16 cellular contexts compared by ENCODE assay signal in genomic region chrX:129785160-129785947, GRCh38. TPM values are rescaled to one million over a fixed set of nuclear protein-coding genes. Genes with fewer than 3 reads are reported as not detected.
A peak's percentile ranks its signal among the peaks of the same experiment; 100 is the strongest.
DNase-seq lines count a peak whose midpoint lies in the region; ATAC-seq and TF ChIP-seq lines count a peak whose summit lies in the region.
"Had no signal": no experiment of that assay in that cellular context is flagged by ENCODE, and none has a peak within 500 bp of the region (broad histone marks: within the 10 kb centered on the region; RNA-seq: fewer than 3 reads in every experiment).

No MANE protein-coding gene starts in this region.

- POLR2A ChIA-PET in OCI-LY7 (lab: Charles Lee) (interaction anchor here (0.5 to 6.9 kb wide), 3 partner anchors 11 to 129 kb away, joined by 3 to 126 read pairs (median 10); no protein-coding TSS in a partner anchor), SK-N-SH (lab: Yijun Ruan, JAX) (no interaction called here)

- TF ChIP-seq CTCF in OCI-LY7 (conservative IDR thresholded peaks at IDR 0.05; ENCODE audit: low read length) (no peak), GM20000 (IDR thresholded peaks at IDR 0.05; ENCODE audit: extremely low read depth, missing control alignments) (no peak), SK-N-SH (IDR thresholded peaks at IDR 0.05) (no peak)

- no peaks in the 10 kb centered on the region for H3K9me3 Mint-ChIP-seq in stimulated activated naive CD8-positive, alpha-beta T cell treated with anti-CD3 and anti-CD28 coated beads, Interleukin-15, Interleukin-2, amounts not matched to agents 100 ng/mL and 50 ng/mL, for 24 hours

- H4K8ac ChIP-seq in mesenchymal stem cell (ENCODE audit: low read length) = no peak overlapping the region

- H3K9me2 ChIP-seq in OCI-LY7 (ENCODE audit: insufficient read depth, low read length) = no peaks in the 10 kb centered on the region
- H3K9me2 ChIP-seq in SK-N-SH = no peaks in the 10 kb centered on the region

- H3K4me1 ChIP-seq in OCI-LY7 (ENCODE audit: insufficient read depth, low read length, poor library complexity, severe bottlenecking) (peaks cover 51% of the 10 kb centered on the region), mesenchymal stem cell (ENCODE audit: control insufficient read depth, insufficient read depth, low read depth, low read length) (no peaks in the 10 kb centered on the region), SK-N-SH (ENCODE audit: control insufficient read depth in 1 of 2, insufficient read depth in 2 of 2, low read depth in 1 of 2, low read length in 1 of 2) (no peaks in the 10 kb centered on the region; a peak in 1 of 4 replicates)
- H3K4me1 ChIP-seq in effector memory CD4-positive, alpha-beta T cell (ENCODE audit: control insufficient read depth, insufficient read depth, low read length, poor library complexity, severe bottlenecking) = peaks cover 34% of the 10 kb centered on the region

- no peak overlapping the region for H3K18ac ChIP-seq in mesenchymal stem cell (ENCODE audit: low read depth in 1 of 2, low read length in 2 of 2)

- ATAC-seq in stimulated activated naive CD8-positive, alpha-beta T cell treated with anti-CD3 and anti-CD28 coated beads, Interleukin-15, Interleukin-2, amounts not matched to agents 100 U/mL and 50 U/mL, for 24 hours = no peak

- H2BK15ac ChIP-seq in mesenchymal stem cell (ENCODE audit: low read depth, poor library complexity, severe bottlenecking) = no peak overlapping the region

- no TSS peak for BruUV-seq in OCI-LY7 (replicated peaks; lab: Mats Ljungman, UMichigan)

- H3K27ac ChIP-seq in OCI-LY7 (ENCODE audit: low read depth, low read length, poor library complexity, severe bottlenecking) (peak overlapping the region; percentile 78), mesenchymal stem cell (ENCODE audit: low read length, poor library complexity, severe bottlenecking) (no peak overlapping the region), SK-N-SH (ENCODE audit: low read depth in 2 of 2, low read length in 1 of 2) (no peak overlapping the region)
- peak overlapping the region; percentile 53 for H3K27ac ChIP-seq in effector memory CD4-positive, alpha-beta T cell (ENCODE audit: insufficient read depth, low read length, poor library complexity, severe bottlenecking)
- H3K27ac ChIP-seq: C4-2B, KMS-11, SK-N-MC had no signal

- H4K20me1 ChIP-seq in OCI-LY7 (ENCODE audit: insufficient read depth, low read length) (peaks cover 26% of the 10 kb centered on the region), SK-N-SH (ENCODE audit: insufficient read depth) (no peaks in the 10 kb centered on the region)

- H3F3A ChIP-seq in SK-N-SH (replicated peaks; ENCODE audit: insufficient read depth) = no peaks in the 10 kb centered on the region

- H3K4me3 ChIP-seq in OCI-LY7 (ENCODE audit: low read depth, low read length, poor library complexity, severe bottlenecking) (peak overlapping the region; percentile 62), mesenchymal stem cell (ENCODE audit: insufficient read depth in 1 of 2, low read depth in 1 of 2, low read length in 2 of 2) (no peak overlapping the region), SK-N-SH (ENCODE audit: low read depth in 2 of 2, low read length in 1 of 2) (no peak overlapping the region)
- H3K4me3 ChIP-seq in effector memory CD4-positive, alpha-beta T cell (ENCODE audit: insufficient read depth, low read depth, low read length, poor library complexity, severe bottlenecking) = peak overlapping the region; percentile 13
- H3K4me3 ChIP-seq: SK-N-MC had no signal

- no peak overlapping the region for H3K14ac ChIP-seq in mesenchymal stem cell (ENCODE audit: low read length in 2 of 2)

- no peak for DNase-seq in stimulated activated naive CD8-positive, alpha-beta T cell treated with anti-CD3 and anti-CD28 coated beads, Interleukin-15, Interleukin-2, amounts not matched to agents 100 U/mL and 50 U/mL, for 24 hours
- DNase-seq in OCI-LY7 (ENCODE audit: low spot score) (no peak), mesenchymal stem cell (no peak), GM20000 (ENCODE audit: low spot score) (no peak), SK-N-SH (no peak)
- DNase-seq in effector memory CD4-positive, alpha-beta T cell = no peak
- DNase-seq in stimulated activated CD4-positive, alpha-beta T cell treated with anti-CD3 and anti-CD28 coated beads, Interleukin-4, amount 100 ng/mL, for 4 hours = no peak
- DNase-seq: mesendoderm; NCI-H187; NK-92 treated with Interleukin-12 subunit alpha and Interleukin-12 subunit beta, amount 100 ng/mL, for 24 hours; stimulated activated naive CD4-positive, alpha-beta T cell had no signal

- H2AK5ac ChIP-seq in mesenchymal stem cell (ENCODE audit: low read length, severe bottlenecking) = no peak overlapping the region

- TF ChIP-seq EP300 in SK-N-SH (IDR thresholded peaks at IDR 0.05; ENCODE audit: borderline replicate concordance in 1 of 2, low read depth in 1 of 2, low read length in 1 of 2) = no peak

- H3K79me2 ChIP-seq in OCI-LY7 (ENCODE audit: insufficient read depth, low read depth, low read length) (peaks cover 81% of the 10 kb centered on the region), SK-N-SH (ENCODE audit: insufficient read depth) (no peaks in the 10 kb centered on the region)

- H3K9ac ChIP-seq in mesenchymal stem cell (ENCODE audit: low read length) (no peak overlapping the region), SK-N-SH (no peak overlapping the region)
- H3K9ac ChIP-seq: KMS-11 had no signal

- no peak overlapping the region for H2AFZ ChIP-seq in OCI-LY7 (ENCODE audit: low read length)
- H2AFZ ChIP-seq in mesenchymal stem cell (ENCODE audit: low read depth, low read length) = no peak overlapping the region
- no peak overlapping the region for H2AFZ ChIP-seq in SK-N-SH (ENCODE audit: low read depth)

- H3K4me1 Mint-ChIP-seq in stimulated activated naive CD8-positive, alpha-beta T cell treated with anti-CD3 and anti-CD28 coated beads, Interleukin-15, Interleukin-2, amounts not matched to agents 100 ng/mL and 50 ng/mL, for 24 hours (ENCODE audit: low read depth) = peaks cover 46% of the 10 kb centered on the region

- H3K27ac Mint-ChIP-seq in stimulated activated naive CD8-positive, alpha-beta T cell treated with anti-CD3 and anti-CD28 coated beads, Interleukin-15, Interleukin-2, amounts not matched to agents 100 ng/mL and 50 ng/mL, for 24 hours = peak overlapping the region; percentile 88

- H3K27me3 ChIP-seq in effector memory CD4-positive, alpha-beta T cell (replicated peaks; ENCODE audit: control insufficient read depth, insufficient read depth, low read length, poor library complexity, severe bottlenecking) = no peaks in the 10 kb centered on the region
- H3K27me3 ChIP-seq in mesenchymal stem cell (ENCODE audit: control insufficient read depth in 1 of 2, insufficient read depth in 1 of 2, low read length in 2 of 2) = peaks cover 0 to 39% of the 10 kb centered on the region in 2 experiments
- H3K27me3 ChIP-seq in SK-N-SH (ENCODE audit: insufficient read depth) = no peaks in the 10 kb centered on the region; the same call in 1 of the 2 replicates

- no peak overlapping the region for H2BK12ac ChIP-seq in mesenchymal stem cell (ENCODE audit: low read length in 2 of 2)

- peak overlapping the region; percentile 67 for H3K4me3 Mint-ChIP-seq in stimulated activated naive CD8-positive, alpha-beta T cell treated with anti-CD3 and anti-CD28 coated beads, Interleukin-15, Interleukin-2, amounts not matched to agents 100 ng/mL and 50 ng/mL, for 24 hours

- no peak overlapping the region for H2BK5ac ChIP-seq in mesenchymal stem cell (ENCODE audit: low read depth, low read length, poor library complexity, severe bottlenecking)

- intact Hi-C loops in OCI-LY7 (cut with micrococcal nuclease; ENCODE audit: unreplicated experiment) = loop anchor here (10.0 kb wide), 1 partner anchor 389 kb away; the partner anchor contains the start of gene RAB33A

- no peak for TF ChIP-seq RAD21 in SK-N-SH (IDR thresholded peaks at IDR 0.05; ENCODE audit: low read length)

- no peak overlapping the region for H2BK120ac ChIP-seq in mesenchymal stem cell (ENCODE audit: low read depth, low read length)

- H3K4me2 ChIP-seq in OCI-LY7 (ENCODE audit: low read length) (peak overlapping the region; percentile 70), mesenchymal stem cell (ENCODE audit: low read length, poor library complexity, severe bottlenecking) (no peak overlapping the region), SK-N-SH (no peak overlapping the region)
- H3K4me2 ChIP-seq: KMS-11 had no signal

- H4K91ac ChIP-seq in mesenchymal stem cell (ENCODE audit: low read length) = no peak overlapping the region

- CTCF ChIA-PET in OCI-LY7 (lab: Charles Lee; ENCODE audit: unreplicated experiment) = no interaction called here
- CTCF ChIA-PET in SK-N-SH (lab: Yijun Ruan, JAX) = interaction anchor here (1.0 kb wide), 2 partner anchors 38 to 148 kb away, joined by 3 read pairs; no protein-coding TSS in a partner anchor

- peaks cover 60% of the 10 kb centered on the region for H3K36me3 Mint-ChIP-seq in stimulated activated naive CD8-positive, alpha-beta T cell treated with anti-CD3 and anti-CD28 coated beads, Interleukin-15, Interleukin-2, amounts not matched to agents 100 ng/mL and 50 ng/mL, for 24 hours (ENCODE audit: low read depth)

- H3K79me1 ChIP-seq in mesenchymal stem cell (replicated peaks; ENCODE audit: low read length, poor library complexity, severe bottlenecking) = no peaks in the 10 kb centered on the region

- H3K36me3 ChIP-seq in OCI-LY7 (ENCODE audit: insufficient read depth, low read length) (peaks cover 88% of the 10 kb centered on the region), mesenchymal stem cell (ENCODE audit: control insufficient read depth in 1 of 2, insufficient read depth in 2 of 2, low read depth in 1 of 2, low read length in 2 of 2) (no peaks in the 10 kb centered on the region), SK-N-SH (replicated peaks in 1 of 2; ENCODE audit: control insufficient read depth in 1 of 2, insufficient read depth in 2 of 2, low read length in 1 of 2) (no peaks in the 10 kb centered on the region)
- peaks cover 36% of the 10 kb centered on the region for H3K36me3 ChIP-seq in effector memory CD4-positive, alpha-beta T cell (ENCODE audit: control insufficient read depth, insufficient read depth, low read length)

- 98% methylated on average over 4 of the region's 11 CpGs for WGBS in mesenchymal stem cell
- WGBS in SK-N-SH (ENCODE audit: low lambda C conversion rate) = 39% methylated on average over 8 of the region's 11 CpGs

- H3K27me3 Mint-ChIP-seq in stimulated activated naive CD8-positive, alpha-beta T cell treated with anti-CD3 and anti-CD28 coated beads, Interleukin-15, Interleukin-2, amounts not matched to agents 100 ng/mL and 50 ng/mL, for 24 hours = no peaks in the 10 kb centered on the region

- no peaks in the 10 kb centered on the region for H3K9me3 ChIP-seq in OCI-LY7 (ENCODE audit: low read length)
- H3K9me3 ChIP-seq in effector memory CD4-positive, alpha-beta T cell (ENCODE audit: control insufficient read depth, low read length) = no peaks in the 10 kb centered on the region
- H3K9me3 ChIP-seq in mesenchymal stem cell (ENCODE audit: control insufficient read depth, low read length) = no peaks in the 10 kb centered on the region
- no peaks in the 10 kb centered on the region for H3K9me3 ChIP-seq in SK-N-SH

- no peak overlapping the region for H3K4ac ChIP-seq in mesenchymal stem cell (ENCODE audit: low read depth in 1 of 2, low read length in 2 of 2)

- no peak overlapping the region for H3K23ac ChIP-seq in mesenchymal stem cell (ENCODE audit: low read length in 2 of 2)

RNA-seq across cellular contexts. Expression of gene SASH3, which starts 5.6 kb away (rescaled TPM):
- total RNA-seq in OCI-LY7 (2014; rRNA removed; shearing (Covaris generic)) = 163 and 194 TPM in 2 replicates
- 150 and 157 TPM in 2 replicates for total RNA-seq in OCI-LY7 (2022)
- not detected for polyA plus RNA-seq in mesenchymal stem cell (2013, experiment 1 of 2)
- not detected for polyA plus RNA-seq in mesenchymal stem cell (2013, experiment 2 of 2)
- polyA plus RNA-seq in SK-N-SH (2012; rRNA removed) = not detected in 2 replicates
- not detected in 2 replicates for polyA plus RNA-seq in SK-N-SH (2012; cell fraction: cytosol; rRNA removed)
- not detected in 2 replicates for polyA plus RNA-seq in SK-N-SH (2012; cell fraction: nucleus; rRNA removed)
- total RNA-seq: pulmonary artery endothelial cell had no signal

RNA-seq across cellular contexts. Expression of gene XPNPEP2, which starts 46.6 kb away (rescaled TPM):
- not detected in 2 replicates for total RNA-seq in OCI-LY7 (2014; rRNA removed; shearing (Covaris generic))
- total RNA-seq in OCI-LY7 (2022) = not detected in 2 replicates
- 0.59 TPM for polyA plus RNA-seq in mesenchymal stem cell (2013, experiment 1 of 2)
- polyA plus RNA-seq in mesenchymal stem cell (2013, experiment 2 of 2) = 0.37 TPM
- polyA plus RNA-seq in SK-N-SH (2012; rRNA removed) = 0.19 and 0.21 TPM in 2 replicates
- 0.04 and 0.20 TPM in 2 replicates for polyA plus RNA-seq in SK-N-SH (2012; cell fraction: cytosol; rRNA removed)
- 0.11 and 0.12 TPM in 2 replicates for polyA plus RNA-seq in SK-N-SH (2012; cell fraction: nucleus; rRNA removed)
- total RNA-seq: pulmonary artery endothelial cell had no signal

RNA-seq across cellular contexts. Expression of gene ZDHHC9, which starts 58.3 kb away (rescaled TPM):
- total RNA-seq in OCI-LY7 (2014; rRNA removed; shearing (Covaris generic)) = 5.0 and 8.2 TPM in 2 replicates
- total RNA-seq in OCI-LY7 (2022) = 10.0 and 11.3 TPM in 2 replicates
- polyA plus RNA-seq in mesenchymal stem cell (2013, experiment 1 of 2) = 50.8 TPM
- polyA plus RNA-seq in mesenchymal stem cell (2013, experiment 2 of 2) = 51.1 TPM
- 8.1 and 12.2 TPM in 2 replicates for polyA plus RNA-seq in SK-N-SH (2012; rRNA removed)
- 9.0 and 9.8 TPM in 2 replicates for polyA plus RNA-seq in SK-N-SH (2012; cell fraction: cytosol; rRNA removed)
- polyA plus RNA-seq in SK-N-SH (2012; cell fraction: nucleus; rRNA removed) = 8.9 and 11.0 TPM in 2 replicates

Comparison
In these comparisons a context has a peak if more than half of its experiments do, and no peak if none do; other contexts are left out.
1. H3K27ac ChIP-seq: peak in OCI-LY7 (single experiment) and effector memory CD4-positive, alpha-beta T cell (single experiment); none in mesenchymal stem cell (single experiment) and SK-N-SH (0 of 2).
2. H3K4me3 ChIP-seq: peak in OCI-LY7 (single experiment) and effector memory CD4-positive, alpha-beta T cell (single experiment); none in mesenchymal stem cell (0 of 2) and SK-N-SH (0 of 2).